ENCODE assay signal across 19 cellular contexts in genomic region chr2:43400508-43400907, GRCh38.
DNase-seq lines count a peak whose midpoint lies in the region; ATAC-seq and TF ChIP-seq lines count a peak whose summit lies in the region.
"Had no signal": no experiment of that assay in that cellular context is flagged by ENCODE, and none has a peak within 500 bp of the region (broad histone marks: within the 10 kb centered on the region; RNA-seq: fewer than 3 reads in every experiment).

No MANE protein-coding gene starts in this region.

- H3K4me1 ChIP-seq in sigmoid colon: peaks cover 0 to 71% (median 33%) of the 10 kb centered on the region in 4 donors
- H3K4me1 ChIP-seq: body of pancreas had no signal

- peak; percentile 31; the same call in 1 of the 2 replicates for TF ChIP-seq CTCF in AG10803 (conservative IDR thresholded peaks at IDR 0.05; ENCODE audit: low read length)
- peak; percentile 16 for TF ChIP-seq CTCF in fibroblast of mammary gland (conservative IDR thresholded peaks at IDR 0.05; ENCODE audit: control insufficient read depth, insufficient read depth, low read depth, low read length)
- TF ChIP-seq CTCF in sigmoid colon (IDR thresholded peaks at IDR 0.05): peak in 1 of 4 experiments; percentile 16
- TF ChIP-seq CTCF in omental fat pad (IDR thresholded peaks at IDR 0.05): no peak

- H3K36me3 ChIP-seq in sigmoid colon: no peaks in the 10 kb centered on the region

- TF ChIP-seq EP300 in sigmoid colon (IDR thresholded peaks at IDR 0.05): no peak

- H3K27ac ChIP-seq in sigmoid colon: peak overlapping the region; percentile 51 to 84 (median 80)
- H3K27ac ChIP-seq: left lung had no signal

- H3K27me3 ChIP-seq in sigmoid colon: no peaks in the 10 kb centered on the region
- H3K27me3 ChIP-seq: body of pancreas, left lung, SJSA1 had no signal

- peak; percentile 20 for DNase-seq in AG10803 (ENCODE audit: low read depth)
- DNase-seq in NCI-H69 (lab: John Stamatoyannopoulos, UW): peak; percentile 5
- DNase-seq in fibroblast of mammary gland (ENCODE audit: low read depth): peak; percentile 40
- no peak for DNase-seq in sigmoid colon
- no peak for DNase-seq in NCI-H2171 (lab: John Stamatoyannopoulos, UW)
- DNase-seq in omental fat pad (ENCODE audit: low spot score): no peak
- DNase-seq in dermis blood vessel endothelial cell: no peak
- no peak for DNase-seq in activated naive CD4-positive, alpha-beta T cell treated with Interleukin-2 at 50 U/mL for 16 hours
- DNase-seq: activated CD4-positive, CD25-positive, alpha-beta regulatory T cell treated with anti-CD3 and anti-CD28 coated beads, Interleukin-2, amount 50 U/mL, for 72 hours; activated CD8-positive, alpha-beta memory T cell treated with anti-CD3 and anti-CD28 coated beads, Interleukin-2, amount 10 ng/mL, durations not matched to agents 7 days and 5 days; AML-193; left lung; NCI-H1930; NCI-H510A treated with DMSO at 0.1 percent for 48 hours; posterior cingulate gyrus; stimulated activated naive CD4-positive, alpha-beta T cell; T-helper 9 cell had no signal

- ATAC-seq in omental fat pad (ENCODE audit: low FRiP score): no peak
- ATAC-seq: activated CD8-positive, alpha-beta memory T cell treated with anti-CD3 and anti-CD28 coated beads, Interleukin-2, amount 10 ng/mL, durations not matched to agents 7 days and 5 days had no signal

- intact Hi-C loops in sigmoid colon (cut with DNase I): loop anchor here (2.0 to 5.0 kb wide), 2 partner anchors 72 to 148 kb away; no protein-coding TSS in a partner anchor

- 93 to 98% methylated on average over 3 of the region's 3 CpGs for WGBS in sigmoid colon, 2 donors

- no peaks in the 10 kb centered on the region for H3K9me3 ChIP-seq in sigmoid colon
- H3K9me3 ChIP-seq: body of pancreas, left lung, SJSA1 had no signal

- H3K4me3 ChIP-seq in AG10803 (ENCODE audit: low read length) (no peak overlapping the region), fibroblast of mammary gland (ENCODE audit: control insufficient read depth, low read depth, low read length) (no peak overlapping the region), sigmoid colon (no peak overlapping the region)
- H3K4me3 ChIP-seq: body of pancreas, left lung, SJSA1 had no signal

- TF ChIP-seq POLR2A in sigmoid colon (IDR thresholded peaks at IDR 0.05): no peak

Comparison
In these comparisons a context has a peak if more than half of its experiments do, and no peak if none do; other contexts are left out.
1. DNase-seq: peak in AG10803 (single experiment), NCI-H69 (single experiment) and fibroblast of mammary gland (single experiment); none in sigmoid colon (single experiment), NCI-H2171 (single experiment), omental fat pad (single experiment), dermis blood vessel endothelial cell (single experiment) and activated naive CD4-positive, alpha-beta T cell treated with Interleukin-2 at 50 U/mL for 16 hours (single experiment).
2. CTCF ChIP-seq: peak in AG10803 (single experiment) and fibroblast of mammary gland (single experiment); none in omental fat pad (0 of 3).